Comparison of ENCODE assay signal across 1 cellular context in genomic region chr18:47724186-47724975, GRCh38.
A peak's percentile ranks its signal among the peaks of the same experiment; 100 is the strongest.
TF ChIP-seq lines count a peak whose summit lies in the region.

No MANE protein-coding gene starts in this region.

TF ChIP-seq in GM23338, 12 proteins besides CTCF, POLR2A, EP300 and RAD21 (continued from another document):
- peak; percentile 68 for TF ChIP-seq REST (IDR thresholded peaks at IDR 0.05; ENCODE audit: unreplicated experiment)
